8 cellular contexts compared by ENCODE assay signal in the genomic region with DNA sequence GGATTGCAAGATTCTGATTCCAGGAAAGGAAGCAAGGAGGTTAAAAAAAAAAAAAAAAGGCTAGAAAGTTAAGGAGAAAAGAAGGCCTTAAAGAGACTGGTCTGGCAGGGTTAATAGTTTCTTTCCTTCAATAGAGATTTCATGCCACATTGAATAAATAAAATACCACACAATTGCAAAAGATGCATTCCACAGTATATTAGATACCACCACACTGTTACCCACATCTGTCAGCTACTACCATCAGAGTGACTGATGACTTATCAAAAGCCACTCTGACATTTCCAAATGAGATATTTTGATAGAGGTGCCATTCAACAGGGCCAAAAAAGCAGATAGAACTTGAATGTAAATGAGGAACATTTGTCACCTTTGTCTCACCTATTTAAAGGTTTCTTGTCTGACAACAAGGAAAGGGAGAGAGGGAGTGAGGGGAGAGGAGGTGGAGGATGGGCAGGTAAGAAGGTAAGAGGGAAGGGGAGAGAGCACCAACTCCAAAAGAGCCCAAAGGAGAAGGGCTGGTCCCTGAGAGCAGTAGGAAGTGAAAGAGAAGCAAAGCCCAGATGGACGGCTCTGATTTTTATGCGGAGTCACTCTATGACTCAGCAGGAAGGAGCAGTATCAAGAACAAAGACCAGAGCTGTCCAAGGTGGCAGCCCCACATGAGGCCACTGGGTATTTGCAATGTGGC. TPM values are rescaled to one million over a fixed set of nuclear protein-coding genes. Genes with fewer than 3 reads are reported as not detected.
DNase-seq lines count a peak whose midpoint lies in the region; ATAC-seq and TF ChIP-seq lines count a peak whose summit lies in the region.

No MANE protein-coding gene starts in this region.

- no peaks in the 10 kb centered on the region for H3K36me3 ChIP-seq in thyroid gland

- H3K27me3 ChIP-seq in thyroid gland, result no peaks in the 10 kb centered on the region

- intact Hi-C loops in thyroid gland (cut with DNase I), result no loop called here

- no peaks in the 10 kb centered on the region for H3K9me3 ChIP-seq in thyroid gland

- no peak overlapping the region for H3K4me3 ChIP-seq in thyroid gland (replicated peaks in 1 of 3)

- 27 to 49% methylated on average over 2 of the region's 2 CpGs for WGBS in thyroid gland, 2 donors

- DNase-seq in EL, result peak; percentile 69
- DNase-seq in SKM-1 treated with dmso at 0.1 percent for 144 hours (lab: John Stamatoyannopoulos, UW; ENCODE audit: unreplicated experiment), result peak; percentile 23
- DNase-seq in globus pallidus (ENCODE audit: low spot score), result peak; percentile 21
- peak; percentile 29 to 44 for DNase-seq in thyroid gland
- DNase-seq in retina, result no peak

- ATAC-seq in HG02938 (IDR thresholded peaks at IDR 0.05; ENCODE audit: unreplicated experiment) (peak; percentile 49), GM19023 (IDR thresholded peaks at IDR 0.05; ENCODE audit: unreplicated experiment) (no peak), GM19324 (IDR thresholded peaks at IDR 0.05; ENCODE audit: low FRiP score, unreplicated experiment) (no peak)

- TF ChIP-seq CTCF in thyroid gland (IDR thresholded peaks at IDR 0.05), result no peak

- H3K27ac ChIP-seq in thyroid gland, result no peak overlapping the region

- TF ChIP-seq POLR2A in thyroid gland (IDR thresholded peaks at IDR 0.05), result no peak

- peaks cover 27 to 31% of the 10 kb centered on the region in 2 donors for H3K4me1 ChIP-seq in thyroid gland

RNA-seq across cellular contexts. Expression of a gene that starts 38.3 kb away (rescaled TPM):
- total RNA-seq in thyroid gland, result 1 to 10 TPM; 2.0 to 8.6 (median 3.9) TPM
